ENCODE assay signal across 6 cellular contexts in genomic region chr19:8739291-8740065, GRCh38. TPM values are rescaled to one million over a fixed set of nuclear protein-coding genes. Genes with fewer than 3 reads are reported as not detected.
"Had no signal": no experiment of that assay in that cellular context is flagged by ENCODE, and none has a peak within 500 bp of the region (broad histone marks: within the 10 kb centered on the region; RNA-seq: fewer than 3 reads in every experiment).

No MANE protein-coding gene starts in this region.

RNA-seq across cellular contexts. Expression of gene OR2Z1, which starts 18.0 kb away (rescaled TPM):
- total RNA-seq: HepG2, HT-29, HT1080, IMR-90, K562 had no signal
- polyA plus RNA-seq: HepG2, IgD-negative memory B cell, IMR-90 had no signal

RNA-seq across cellular contexts. Expression of gene ACTL9, which starts 40.9 kb away (rescaled TPM):
- total RNA-seq: HepG2, HT-29, HT1080, IMR-90, K562 had no signal
- polyA plus RNA-seq: HepG2, IgD-negative memory B cell, IMR-90, K562 had no signal
